ENCODE assay signal across 1 cellular context in the genomic region with DNA sequence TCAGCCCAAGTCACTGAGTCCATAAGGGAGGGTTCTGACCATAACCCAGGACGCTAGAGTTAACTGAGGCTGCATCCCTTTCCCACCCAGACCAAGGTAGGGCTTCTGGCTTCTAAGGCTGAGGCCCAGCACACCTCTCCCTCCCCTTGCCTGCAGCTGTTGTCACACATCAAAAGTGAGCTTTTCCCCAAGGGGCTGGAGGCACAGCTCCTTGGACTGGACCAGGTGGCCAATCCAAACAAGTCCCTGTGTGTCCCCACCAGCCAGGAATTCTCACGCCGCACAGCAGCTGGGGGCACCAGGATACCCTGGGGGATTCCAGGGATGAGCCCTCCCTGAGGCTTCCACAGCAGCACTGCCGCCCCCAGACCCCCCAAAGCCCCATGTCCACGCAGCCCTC.
TF ChIP-seq lines count a peak whose summit lies in the region.

No MANE protein-coding gene starts in this region.

TF ChIP-seq in H1, 55 proteins besides CTCF, POLR2A, EP300 and RAD21:
- TF ChIP-seq RNF2 (IDR thresholded peaks at IDR 0.05; ENCODE audit: borderline replicate concordance, low read depth, low read length, missing control alignments, poor library complexity, severe bottlenecking) (no peak), NRF1 (IDR thresholded peaks at IDR 0.05; ENCODE audit: low read depth, low read length) (no peak), GABPA (IDR thresholded peaks at IDR 0.05; ENCODE audit: borderline replicate concordance, insufficient read depth, low read length) (no peak), SIRT6 (IDR thresholded peaks at IDR 0.05; ENCODE audit: low read length) (no peak), TBP (IDR thresholded peaks at IDR 0.05; ENCODE audit: low read depth, low read length) (no peak), RFX5 (IDR thresholded peaks at IDR 0.05; ENCODE audit: borderline replicate concordance, low read depth, low read length) (no peak), CBX8 (IDR thresholded peaks at IDR 0.05; ENCODE audit: borderline replicate concordance, low read depth, low read length) (no peak), CTBP2 (IDR thresholded peaks at IDR 0.05; ENCODE audit: borderline replicate concordance, insufficient read depth, insufficient read length, low read length) (no peak), ZNF274 (IDR thresholded peaks at IDR 0.05; ENCODE audit: borderline replicate concordance, extremely low read depth, low read length) (no peak), YY1 (IDR thresholded peaks at IDR 0.05; ENCODE audit: low read depth, low read length) (no peak), TEAD4 (IDR thresholded peaks at IDR 0.05; ENCODE audit: low read depth, low read length) (no peak)
- TF ChIP-seq, protein P1, sequence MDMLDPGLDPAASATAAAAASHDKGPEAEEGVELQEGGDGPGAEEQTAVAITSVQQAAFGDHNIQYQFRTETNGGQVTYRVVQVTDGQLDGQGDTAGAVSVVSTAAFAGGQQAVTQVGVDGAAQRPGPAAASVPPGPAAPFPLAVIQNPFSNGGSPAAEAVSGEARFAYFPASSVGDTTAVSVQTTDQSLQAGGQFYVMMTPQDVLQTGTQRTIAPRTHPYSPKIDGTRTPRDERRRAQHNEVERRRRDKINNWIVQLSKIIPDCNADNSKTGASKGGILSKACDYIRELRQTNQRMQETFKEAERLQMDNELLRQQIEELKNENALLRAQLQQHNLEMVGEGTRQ (IDR thresholded peaks at IDR 0.05; ENCODE audit: low read length): no peak
- TF ChIP-seq, protein P2, sequence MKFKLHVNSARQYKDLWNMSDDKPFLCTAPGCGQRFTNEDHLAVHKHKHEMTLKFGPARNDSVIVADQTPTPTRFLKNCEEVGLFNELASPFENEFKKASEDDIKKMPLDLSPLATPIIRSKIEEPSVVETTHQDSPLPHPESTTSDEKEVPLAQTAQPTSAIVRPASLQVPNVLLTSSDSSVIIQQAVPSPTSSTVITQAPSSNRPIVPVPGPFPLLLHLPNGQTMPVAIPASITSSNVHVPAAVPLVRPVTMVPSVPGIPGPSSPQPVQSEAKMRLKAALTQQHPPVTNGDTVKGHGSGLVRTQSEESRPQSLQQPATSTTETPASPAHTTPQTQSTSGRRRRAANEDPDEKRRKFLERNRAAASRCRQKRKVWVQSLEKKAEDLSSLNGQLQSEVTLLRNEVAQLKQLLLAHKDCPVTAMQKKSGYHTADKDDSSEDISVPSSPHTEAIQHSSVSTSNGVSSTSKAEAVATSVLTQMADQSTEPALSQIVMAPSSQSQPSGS (IDR thresholded peaks at IDR 0.05; ENCODE audit: low read length): no peak
